8 cellular contexts compared by ENCODE assay signal in genomic region chr11:63491240-63491587, GRCh38. TPM values are rescaled to one million over a fixed set of nuclear protein-coding genes. Genes with fewer than 3 reads are reported as not detected.
DNase-seq lines count a peak whose midpoint lies in the region; ATAC-seq and TF ChIP-seq lines count a peak whose summit lies in the region.

No MANE protein-coding gene starts in this region.

- H3K4me1 ChIP-seq in uterus, result peaks cover 0 to 6% of the 10 kb centered on the region in 2 donors

- H3K4me3 Mint-ChIP-seq in endothelial cell (ENCODE audit: unreplicated experiment), result peak overlapping the region; percentile 90
- peak overlapping the region; percentile 69 to 90 (median 86) for H3K4me3 Mint-ChIP-seq in naive thymus-derived CD8-positive, alpha-beta T cell

- ATAC-seq in Right ventricle myocardium inferior, result peak; percentile 14
- peak in 1 of 2 donors; percentile 18 for ATAC-seq in naive thymus-derived CD8-positive, alpha-beta T cell
- no peak for ATAC-seq in HG02588 (IDR thresholded peaks at IDR 0.05; ENCODE audit: unreplicated experiment)
- no peak for ATAC-seq in GM18870 (IDR thresholded peaks at IDR 0.05; ENCODE audit: unreplicated experiment)

- H3K36me3 ChIP-seq in uterus, result no peaks in the 10 kb centered on the region

- H3K27me3 Mint-ChIP-seq in endothelial cell (ENCODE audit: unreplicated experiment), result peaks cover 3% of the 10 kb centered on the region
- peaks cover 8 to 32% (median 18%) of the 10 kb centered on the region in 5 donors for H3K27me3 Mint-ChIP-seq in naive thymus-derived CD8-positive, alpha-beta T cell

- no peaks in the 10 kb centered on the region for H3K9me3 ChIP-seq in uterus

- peaks cover 14% of the 10 kb centered on the region for H3K4me1 Mint-ChIP-seq in endothelial cell (ENCODE audit: unreplicated experiment)
- H3K4me1 Mint-ChIP-seq in naive thymus-derived CD8-positive, alpha-beta T cell, result peaks cover 4 to 18% (median 13%) of the 10 kb centered on the region in 4 donors

- H3K36me3 Mint-ChIP-seq in endothelial cell (ENCODE audit: low read depth, unreplicated experiment), result no peaks in the 10 kb centered on the region
- H3K36me3 Mint-ChIP-seq in naive thymus-derived CD8-positive, alpha-beta T cell, result peaks cover 0 to 3% (median 0%) of the 10 kb centered on the region in 3 donors

- H3K4me3 ChIP-seq in uterus, result peak overlapping the region; percentile 34 to 40

- TF ChIP-seq CTCF in endothelial cell (IDR thresholded peaks at IDR 0.05; ENCODE audit: unreplicated experiment), result no peak
- TF ChIP-seq CTCF in uterus (IDR thresholded peaks at IDR 0.05), result no peak

- peak overlapping the region; percentile 63 to 77 for H3K27ac ChIP-seq in uterus

- POLR2A ChIA-PET in naive thymus-derived CD8-positive, alpha-beta T cell (lab: Charles Lee), result interaction anchor here (1.1 to 2.2 kb wide), 3 partner anchors 44 to 60 kb away, joined by 5 to 7 read pairs (median 5); partner anchors contain the start of gene PLAAT4

- TF ChIP-seq POLR2A in uterus (IDR thresholded peaks at IDR 0.05), result no peak

- intact Hi-C loops in Right ventricle myocardium inferior (cut with DNase I) (no loop called here), cardiac septum (cut with DNase I) (loop anchor here (5.0 kb wide), 1 partner anchor 121 kb away; the partner anchor contains the start of gene PLAAT3), uterus (cut with DNase I; ENCODE audit: low total_unique reads) (no loop called here)

- H3K27ac Mint-ChIP-seq in endothelial cell (ENCODE audit: unreplicated experiment), result no peak overlapping the region
- peak overlapping the region in 5 of 10 donors; percentile 47 to 88 (median 57) for H3K27ac Mint-ChIP-seq in naive thymus-derived CD8-positive, alpha-beta T cell

- DNase-seq in Right ventricle myocardium inferior (ENCODE audit: missing footprints) (no peak), cardiac septum (ENCODE audit: low spot score) (no peak), endothelial cell (ENCODE audit: low spot score) (no peak), uterus (no peak), NOMO-1 treated with DMSO at 0.1 percent for 48 hours (lab: John Stamatoyannopoulos, UW; ENCODE audit: unreplicated experiment) (no peak)
- DNase-seq in naive thymus-derived CD8-positive, alpha-beta T cell, result peak in 1 of 10 donors; percentile 2

- H3K27me3 ChIP-seq in uterus, result no peaks in the 10 kb centered on the region

- no peaks in the 10 kb centered on the region for H3K9me3 Mint-ChIP-seq in endothelial cell (ENCODE audit: unreplicated experiment)
- H3K9me3 Mint-ChIP-seq in naive thymus-derived CD8-positive, alpha-beta T cell, result peaks cover 0 to 5% (median 0%) of the 10 kb centered on the region in 9 donors

RNA-seq across cellular contexts. Expression of gene PLAAT5, which starts 0.2 kb away (rescaled TPM):
- total RNA-seq in Right ventricle myocardium inferior (4.8 TPM), cardiac septum (0.32 TPM), endothelial cell (ENCODE audit: unreplicated experiment) (3.8 TPM), uterus (1 to 10 TPM in 2 of 4 donors, under 1 TPM in 1, not detected in 1; 0.29 to 4.2 (median 3.7) TPM)
- total RNA-seq in naive thymus-derived CD8-positive, alpha-beta T cell, result under 1 TPM; 0.18 to 0.58 TPM
- polyA plus RNA-seq in naive thymus-derived CD8-positive, alpha-beta T cell, result under 1 TPM; 0.34 to 0.64 (median 0.36) TPM

RNA-seq across cellular contexts. Expression of gene LGALS12, which starts 14.7 kb away (rescaled TPM):
- total RNA-seq in Right ventricle myocardium inferior (2.6 TPM), cardiac septum (0.83 TPM), endothelial cell (ENCODE audit: unreplicated experiment) (0.67 TPM), uterus (not detected)
- not detected for total RNA-seq in naive thymus-derived CD8-positive, alpha-beta T cell
- not detected for polyA plus RNA-seq in naive thymus-derived CD8-positive, alpha-beta T cell

RNA-seq across cellular contexts. Expression of gene PLAAT4, which starts 45.4 kb away (rescaled TPM):
- total RNA-seq in Right ventricle myocardium inferior (36.1 TPM), cardiac septum (6.9 TPM), endothelial cell (ENCODE audit: unreplicated experiment) (not detected), uterus (10 to 100 TPM in 3 of 4 donors, 1 to 10 TPM in 1; 3.6 to 30.3 (median 22.9) TPM)
- 10 to 100 TPM; 97.8 to 99.8 TPM for total RNA-seq in naive thymus-derived CD8-positive, alpha-beta T cell
- 100 to 1,000 TPM; 460 to 532 (median 464) TPM for polyA plus RNA-seq in naive thymus-derived CD8-positive, alpha-beta T cell
